Comparison of ENCODE assay signal across 8 cellular contexts in genomic region chr13:113491982-113492381, GRCh38. TPM values are rescaled to one million over a fixed set of nuclear protein-coding genes. Genes with fewer than 3 reads are reported as not detected.
DNase-seq lines count a peak whose midpoint lies in the region; ATAC-seq and TF ChIP-seq lines count a peak whose summit lies in the region.

No MANE protein-coding gene starts in this region.

- H4K5ac ChIP-seq in mesendoderm (ENCODE audit: low read length) = no peak overlapping the region

- H2AK5ac ChIP-seq in mesendoderm (ENCODE audit: low read length) = no peak overlapping the region

- peaks cover 35% of the 10 kb centered on the region for H3K79me1 ChIP-seq in mesendoderm (ENCODE audit: low read length)

- peak overlapping the region; percentile 18 to 96 (median 90) for H3K27ac Mint-ChIP-seq in brain

- H3K23ac ChIP-seq in mesendoderm (ENCODE audit: low read length) = no peak overlapping the region

- WGBS in heart right ventricle, 2 donors = 62 to 67% methylated on average over 9 of the region's 9 CpGs
- no CpG with 5 or more reads among the region's 9 CpGs for WGBS in mesendoderm (ENCODE audit: extremely low coverage, insufficient coverage, low lambda C conversion rate)

- H4K8ac ChIP-seq in mesendoderm (ENCODE audit: low read depth, low read length) = no peak overlapping the region

- H3K4me1 ChIP-seq in heart right ventricle (peaks cover 6 to 86% (median 81%) of the 10 kb centered on the region in 9 donors), mesendoderm (ENCODE audit: control insufficient read depth, low read depth, low read length) (peaks cover 19% of the 10 kb centered on the region), uterus (peaks cover 4 to 11% of the 10 kb centered on the region in 2 donors)

- no peak for TF ChIP-seq POLR2A in uterus (IDR thresholded peaks at IDR 0.05)

- H3K4ac ChIP-seq in mesendoderm (ENCODE audit: low read depth, low read length) = no peak overlapping the region

- peak overlapping the region; percentile 60 to 98 (median 88) for H3K4me3 ChIP-seq in heart right ventricle
- H3K4me3 ChIP-seq in mesendoderm (ENCODE audit: low read length) = peak overlapping the region; percentile 91
- H3K4me3 ChIP-seq in uterus = peak overlapping the region; percentile 81 to 87

- H2BK15ac ChIP-seq in mesendoderm (replicated peaks; ENCODE audit: low read depth) = no peak overlapping the region

- H3K4me3 Mint-ChIP-seq in brain = peak overlapping the region; percentile 91 to 95 (median 92)

- peaks cover 6% of the 10 kb centered on the region for H3K27me3 Mint-ChIP-seq in brain

- peak overlapping the region; percentile 95 for H3K56ac ChIP-seq in mesendoderm (ENCODE audit: low read length)

- peak overlapping the region; percentile 68 for H3K4me2 ChIP-seq in mesendoderm (ENCODE audit: low read length)

- no peak for TF ChIP-seq CTCF in heart right ventricle (IDR thresholded peaks at IDR 0.05)
- TF ChIP-seq CTCF in brain (conservative IDR thresholded peaks at IDR 0.05) = no peak
- no peak for TF ChIP-seq CTCF in uterus (IDR thresholded peaks at IDR 0.05)

- no peak for ATAC-seq in heart right ventricle
- ATAC-seq in Right ventricle myocardium inferior = no peak
- ATAC-seq in GM18873 (IDR thresholded peaks at IDR 0.05; ENCODE audit: low FRiP score, unreplicated experiment) = no peak
- no peak for ATAC-seq in GM19351 (IDR thresholded peaks at IDR 0.05; ENCODE audit: unreplicated experiment)

- intact Hi-C loops in heart right ventricle (cut with DNase I) = loop anchor here in 3 of 10 donors (2.0 to 5.0 kb wide), 4 partner anchors 35 to 55 kb away; partner anchors contain the start of gene ADPRHL1 (in 2 of the 3)
- intact Hi-C loops in Right ventricle myocardium inferior (cut with DNase I) = loop anchor here (5.0 kb wide), 1 partner anchor 55 kb away; no protein-coding TSS in a partner anchor
- intact Hi-C loops in uterus (cut with DNase I; ENCODE audit: low total_unique reads) = no loop called here

- no peaks in the 10 kb centered on the region for H3K9me3 Mint-ChIP-seq in brain

- H3K9ac ChIP-seq in mesendoderm (ENCODE audit: low read length) = peak overlapping the region; percentile 98

- peaks cover 85% of the 10 kb centered on the region for H3K4me1 Mint-ChIP-seq in brain

- H3K27ac ChIP-seq in heart right ventricle (peak overlapping the region; percentile 79 to 94 (median 92)), mesendoderm (ENCODE audit: low read depth, low read length) (no peak overlapping the region), uterus (peak overlapping the region; percentile 88 to 95)

- no peaks in the 10 kb centered on the region for H3K9me3 ChIP-seq in heart right ventricle
- no peaks in the 10 kb centered on the region for H3K9me3 ChIP-seq in uterus

- no peak for DNase-seq in heart right ventricle
- DNase-seq in Right ventricle myocardium inferior (ENCODE audit: missing footprints) = no peak
- DNase-seq in mesendoderm = no peak
- DNase-seq in uterus = no peak
- DNase-seq in HuH-7 (ENCODE audit: low spot score) = no peak

- no peak overlapping the region for H3K18ac ChIP-seq in mesendoderm (ENCODE audit: low read length)

- H2BK120ac ChIP-seq in mesendoderm (ENCODE audit: low read depth, low read length) = no peak overlapping the region

- H3K27me3 ChIP-seq in heart right ventricle = no peaks in the 10 kb centered on the region
- H3K27me3 ChIP-seq in mesendoderm (ENCODE audit: insufficient read depth, low read length, poor library complexity) = no peaks in the 10 kb centered on the region
- no peaks in the 10 kb centered on the region for H3K27me3 ChIP-seq in uterus

- peaks cover 45% of the 10 kb centered on the region for H3K79me2 ChIP-seq in mesendoderm (ENCODE audit: control insufficient read depth, insufficient read depth, low read length)

- H3K36me3 ChIP-seq in heart right ventricle (peaks cover 0 to 27% (median 16%) of the 10 kb centered on the region in 9 donors), mesendoderm (ENCODE audit: control insufficient read depth, insufficient read depth, low read length) (peaks cover under 1% of the 10 kb centered on the region), uterus (no peaks in the 10 kb centered on the region)

- peaks cover 18% of the 10 kb centered on the region for H3K36me3 Mint-ChIP-seq in brain

- no peak overlapping the region for H2BK5ac ChIP-seq in mesendoderm (ENCODE audit: low read length)

RNA-seq across cellular contexts. Expression of gene DCUN1D2, which starts 1.5 kb away (rescaled TPM):
- total RNA-seq in heart right ventricle (100 to 1,000 TPM in 9 of 10 donors, 10 to 100 TPM in 1; 97.7 to 307 (median 225) TPM), Right ventricle myocardium inferior (194 TPM), uterus (10 to 100 TPM in 3 of 4 donors, 1 to 10 TPM in 1; 7.7 to 68.2 (median 29.3) TPM)
- polyA plus RNA-seq in heart right ventricle (10 to 100 TPM; 40.9 to 73.3 TPM), brain (ENCODE audit: insufficient read depth, low read depth, low replicate concordance) (16.0 TPM)
- polyA plus RNA-seq in mesendoderm (2013, experiment 1 of 2) = 12.4 TPM
- 12.0 TPM for polyA plus RNA-seq in mesendoderm (2013, experiment 2 of 2)

RNA-seq across cellular contexts. Expression of gene ADPRHL1, which starts 38.7 kb away (rescaled TPM):
- 100 to 1,000 TPM; 381 to 939 (median 762) TPM for total RNA-seq in heart right ventricle
- 100 to 1,000 TPM; 163 to 192 TPM for polyA plus RNA-seq in heart right ventricle
- total RNA-seq in Right ventricle myocardium inferior = 468 TPM
- 133 TPM for polyA plus RNA-seq in brain (ENCODE audit: insufficient read depth, low read depth, low replicate concordance)
- polyA plus RNA-seq in mesendoderm (2013, experiment 1 of 2) = 0.93 TPM
- 1.2 TPM for polyA plus RNA-seq in mesendoderm (2013, experiment 2 of 2)
- total RNA-seq in uterus = 1 to 10 TPM in 2 of 4 donors, not detected in 2; 1.6 to 3.3 TPM

Comparison
In these comparisons a context has a peak if more than half of its experiments do, and no peak if none do; other contexts are left out.
1. RNA of gene ADPRHL1, which starts 38.7 kb away (total RNA-seq): 381 to 939 TPM in heart right ventricle and 468 TPM in Right ventricle myocardium inferior (single experiment); 1.6 to 3.3 TPM in uterus; every median in the first group is over 10 times any median in the second.
2. Peak in every context shown above with its lines, with median percentiles within 50 percentile points of each other: H3K4me3 ChIP-seq.